9 cellular contexts compared by ENCODE assay signal in the genomic region with DNA sequence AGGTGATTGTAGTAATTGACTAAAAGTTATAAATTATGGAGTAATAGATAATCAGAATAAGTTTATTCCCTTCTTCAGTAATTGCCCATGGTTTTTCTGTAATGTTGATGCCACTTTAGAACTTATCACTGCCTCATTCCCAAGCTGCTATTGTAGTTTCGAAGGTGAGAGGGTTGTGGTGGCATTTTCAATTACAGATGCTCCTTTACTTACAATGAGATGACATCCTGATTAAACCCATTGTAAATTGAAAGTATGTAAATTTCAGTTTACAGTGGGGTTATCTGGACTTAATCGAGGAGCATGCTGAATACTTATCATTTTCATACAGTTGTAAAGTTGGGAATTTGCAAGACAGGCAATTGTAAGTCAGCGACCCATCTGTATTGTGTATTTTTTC. TPM values are rescaled to one million over a fixed set of nuclear protein-coding genes. Genes with fewer than 3 reads are reported as not detected.
DNase-seq lines count a peak whose midpoint lies in the region; ATAC-seq and TF ChIP-seq lines count a peak whose summit lies in the region.
"Had no signal": no experiment of that assay in that cellular context is flagged by ENCODE, and none has a peak within 500 bp of the region (broad histone marks: within the 10 kb centered on the region; RNA-seq: fewer than 3 reads in every experiment).

No MANE protein-coding gene starts in this region.

- H3K36me3 Mint-ChIP-seq in osteocyte (ENCODE audit: unreplicated experiment) = no peaks in the 10 kb centered on the region

- TF ChIP-seq CTCF in DOHH2 (IDR thresholded peaks at IDR 0.05; ENCODE audit: low read depth, low read length, poor library complexity, severe bottlenecking) (no peak), OCI-LY7 (conservative IDR thresholded peaks at IDR 0.05; ENCODE audit: low read length) (no peak), epithelial cell of proximal tubule (conservative IDR thresholded peaks at IDR 0.05; ENCODE audit: low read depth, low read length) (no peak), osteocyte (IDR thresholded peaks at IDR 0.05) (no peak), adrenal gland (IDR thresholded peaks at IDR 0.05) (no peak)

- intact Hi-C loops in OCI-LY7 (cut with micrococcal nuclease; ENCODE audit: unreplicated experiment) (no loop called here), adrenal gland (cut with DNase I) (no loop called here)

- H3K79me2 ChIP-seq in DOHH2 (ENCODE audit: control insufficient read depth, low read length) = peaks cover 89% of the 10 kb centered on the region
- H3K79me2 ChIP-seq in OCI-LY7 (ENCODE audit: insufficient read depth, low read depth, low read length) = peaks cover 87% of the 10 kb centered on the region

- no peak overlapping the region for H2AFZ ChIP-seq in OCI-LY7 (ENCODE audit: low read length)

- BruUV-seq in OCI-LY7 (replicated peaks; lab: Mats Ljungman, UMichigan) = no TSS peak

- no peaks in the 10 kb centered on the region for H3K27me3 ChIP-seq in DOHH2 (ENCODE audit: control insufficient read depth, low read length)
- H3K27me3 ChIP-seq in adrenal gland = no peaks in the 10 kb centered on the region

- DNase-seq in OCI-LY7 (ENCODE audit: low spot score) (no peak), epithelial cell of proximal tubule (ENCODE audit: low read depth) (no peak), osteocyte (ENCODE audit: extremely low spot score, unreplicated experiment) (no peak), dermis blood vessel endothelial cell (no peak), KG1 (lab: John Stamatoyannopoulos, UW) (no peak), adrenal gland (no peak)
- DNase-seq: NCI-H748 treated with DMSO at 0.1 percent for 48 hours had no signal

- peak overlapping the region; percentile 85 for H3K4me2 ChIP-seq in DOHH2 (ENCODE audit: low read length)
- H3K4me2 ChIP-seq in OCI-LY7 (ENCODE audit: low read length) = peak overlapping the region; percentile 96

- H3K4me1 ChIP-seq in DOHH2 (ENCODE audit: control insufficient read depth, low read length) (peaks cover 59% of the 10 kb centered on the region), OCI-LY7 (ENCODE audit: insufficient read depth, low read length, poor library complexity, severe bottlenecking) (peaks cover 54% of the 10 kb centered on the region), adrenal gland (replicated peaks in 1 of 2) (peaks cover 57 to 80% of the 10 kb centered on the region in 2 donors)

- CTCF ChIA-PET in OCI-LY7 (lab: Charles Lee; ENCODE audit: unreplicated experiment) = no interaction called here

- H3K27ac ChIP-seq in DOHH2 (ENCODE audit: low read depth, low read length) = no peak overlapping the region
- no peak overlapping the region for H3K27ac ChIP-seq in OCI-LY7 (ENCODE audit: low read depth, low read length, poor library complexity, severe bottlenecking)
- peak overlapping the region in 1 of 5 donors; percentile 2 for H3K27ac ChIP-seq in adrenal gland

- no peak for ATAC-seq in GM18520 (IDR thresholded peaks at IDR 0.05; ENCODE audit: unreplicated experiment)

- peak overlapping the region; percentile 79 for H3K4me3 ChIP-seq in DOHH2 (ENCODE audit: low read length)
- peak overlapping the region; percentile 93 for H3K4me3 ChIP-seq in OCI-LY7 (ENCODE audit: low read depth, low read length, poor library complexity, severe bottlenecking)
- H3K4me3 ChIP-seq in epithelial cell of proximal tubule (ENCODE audit: low read depth, low read length) = peak overlapping the region; percentile 88
- H3K4me3 ChIP-seq in adrenal gland = peak overlapping the region in 1 of 4 donors; percentile 85

- H3K9me3 Mint-ChIP-seq in osteocyte (ENCODE audit: unreplicated experiment) = no peaks in the 10 kb centered on the region

- H3K27ac Mint-ChIP-seq in osteocyte (ENCODE audit: unreplicated experiment) = peak overlapping the region; percentile 82

- H3K9me2 ChIP-seq in DOHH2 (replicated peaks; ENCODE audit: control insufficient read depth, low read length) (no peaks in the 10 kb centered on the region), OCI-LY7 (ENCODE audit: insufficient read depth, low read length) (no peaks in the 10 kb centered on the region)

- H4K20me1 ChIP-seq in DOHH2 (ENCODE audit: control insufficient read depth, insufficient read depth, low read depth, low read length) (peaks cover 52% of the 10 kb centered on the region), OCI-LY7 (ENCODE audit: insufficient read depth, low read length) (peaks cover 56% of the 10 kb centered on the region)

- no peaks in the 10 kb centered on the region for H3K27me3 Mint-ChIP-seq in osteocyte (ENCODE audit: unreplicated experiment)

- H3K9me3 ChIP-seq in DOHH2 (ENCODE audit: control insufficient read depth, insufficient read depth, low read length) = no peaks in the 10 kb centered on the region
- no peaks in the 10 kb centered on the region for H3K9me3 ChIP-seq in OCI-LY7 (ENCODE audit: low read length)
- no peaks in the 10 kb centered on the region for H3K9me3 ChIP-seq in adrenal gland (replicated peaks in 1 of 3)

- 55 to 59% (median 57%) methylated on average over 3 of the region's 3 CpGs for WGBS in adrenal gland, 4 donors

- POLR2A ChIA-PET in OCI-LY7 (lab: Charles Lee) = interaction anchor here (1.5 to 6.6 kb wide), 4 partner anchors 12 to 35 kb away, joined by 6 to 49 read pairs (median 8); no protein-coding TSS in a partner anchor

- H3F3A ChIP-seq in DOHH2 (ENCODE audit: control insufficient read depth, insufficient read depth) = no peaks in the 10 kb centered on the region

- TF ChIP-seq POLR2A in adrenal gland (IDR thresholded peaks at IDR 0.05) = no peak

- H3K36me3 ChIP-seq in DOHH2 (ENCODE audit: control insufficient read depth, low read length) (peaks cover 78% of the 10 kb centered on the region), OCI-LY7 (ENCODE audit: insufficient read depth, low read length) (peaks cover 65% of the 10 kb centered on the region), adrenal gland (replicated peaks in 1 of 2) (no peaks in the 10 kb centered on the region)

- H3K4me1 Mint-ChIP-seq in osteocyte (ENCODE audit: unreplicated experiment) = peaks cover 72% of the 10 kb centered on the region

- peak overlapping the region; percentile 87 for H3K4me3 Mint-ChIP-seq in osteocyte (ENCODE audit: unreplicated experiment)

RNA-seq across cellular contexts. Expression of gene NDUFV2, which starts 2.9 kb away (rescaled TPM):
- 145 and 185 TPM in 2 replicates for total RNA-seq in OCI-LY7 (2014; rRNA removed; shearing (Covaris generic))
- total RNA-seq in OCI-LY7 (2022) (201 and 213 TPM in 2 replicates), epithelial cell of proximal tubule (103 and 173 TPM in 2 replicates), osteocyte (97.7 and 98.8 TPM in 2 replicates), dermis blood vessel endothelial cell (93.9 and 170 TPM in 2 replicates), adrenal gland (100 to 1,000 TPM; 130 to 250 (median 182) TPM)
- polyA plus RNA-seq in adrenal gland = 100 to 1,000 TPM; 347 to 569 (median 420) TPM

RNA-seq across cellular contexts. Expression of gene ANKRD12, which starts 31.2 kb away (rescaled TPM):
- 65.9 and 74.5 TPM in 2 replicates for total RNA-seq in OCI-LY7 (2014; rRNA removed; shearing (Covaris generic))
- total RNA-seq in OCI-LY7 (2022) (66.5 and 67.0 TPM in 2 replicates), epithelial cell of proximal tubule (3.7 and 8.5 TPM in 2 replicates), osteocyte (33.1 and 40.0 TPM in 2 replicates), dermis blood vessel endothelial cell (23.3 and 50.2 TPM in 2 replicates), adrenal gland (10 to 100 TPM; 19.4 to 56.8 (median 41.1) TPM)
- 10 to 100 TPM; 14.1 to 91.2 (median 21.2) TPM for polyA plus RNA-seq in adrenal gland
